In the genomic region with DNA sequence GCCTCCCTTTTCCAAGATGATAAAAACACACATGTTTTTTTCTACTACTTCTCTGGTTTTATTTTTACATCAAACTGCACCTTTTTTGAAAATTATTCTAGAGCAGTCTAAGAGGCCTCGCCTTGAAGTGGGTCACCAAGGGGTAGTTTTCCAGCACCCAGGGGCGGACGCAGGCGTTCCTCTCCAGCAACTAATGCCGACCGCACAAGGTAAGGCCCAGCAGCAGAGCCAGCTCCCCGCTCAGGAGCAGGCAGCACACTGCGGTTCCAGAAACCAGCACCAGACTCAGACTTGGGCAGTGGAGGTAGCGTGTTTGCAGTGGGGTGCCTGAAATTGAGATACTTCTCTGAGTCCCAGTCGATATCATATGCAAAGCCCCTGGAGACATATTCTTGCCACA, we compare ENCODE assay signal across 32 cellular contexts.
"Had no signal": no experiment of that assay in that cellular context is flagged by ENCODE, and none has a peak within 500 bp of the region (broad histone marks: within the 10 kb centered on the region; RNA-seq: fewer than 3 reads in every experiment).

No MANE protein-coding gene starts in this region.

- H3K4me1 Mint-ChIP-seq: activated B cell treated with CpG ODN at 0.5 μM for 24 hours; activated CD4-positive, alpha-beta T cell treated with anti-CD3 and anti-CD28 coated beads, Interleukin-2, amount 10 ng/mL, durations not matched to agents 24 days and 14 days; activated naive CD4-positive, alpha-beta T cell treated with anti-CD3 and anti-CD28 coated beads, Interleukin-2, amount 10 ng/mL, durations not matched to agents 7 days and 5 days had no signal

- H3K27me3 Mint-ChIP-seq: activated B cell treated with CpG ODN at 0.5 μM for 24 hours; activated CD4-positive, alpha-beta memory T cell treated with anti-CD3 and anti-CD28 coated beads, Interleukin-2, amount 10 ng/mL, durations not matched to agents 7 days and 5 days; activated CD4-positive, alpha-beta T cell treated with anti-CD3 and anti-CD28 coated beads, Interleukin-2, amount 10 ng/mL, durations not matched to agents 24 days and 14 days; activated naive CD4-positive, alpha-beta T cell treated with anti-CD3 and anti-CD28 coated beads, Interleukin-2, amount 10 ng/mL, durations not matched to agents 7 days and 5 days; activated naive CD4-positive, alpha-beta T cell treated with anti-CD3 and anti-CD28 coated beads, Interleukin-2, amount 50 U/mL, for 24 hours; activated naive CD8-positive, alpha-beta T cell; activated naive CD8-positive, alpha-beta T cell treated with anti-CD3 and anti-CD28 coated beads, Interleukin-2, amount 10 ng/mL, durations not matched to agents 7 days and 5 days; activated naive CD8-positive, alpha-beta T cell treated with anti-CD3 and anti-CD28 coated beads, Interleukin-2, amount 50 U/mL, for 24 hours; activated T-cell treated with anti-CD3 and anti-CD28 coated beads, Interleukin-2, amount 50 U/mL, for 24 hours; brain had no signal

- H3K27ac Mint-ChIP-seq: activated B cell treated with CpG ODN at 0.5 μM for 24 hours; activated CD4-positive, alpha-beta memory T cell treated with anti-CD3 and anti-CD28 coated beads, Interleukin-2, amount 10 ng/mL, durations not matched to agents 7 days and 5 days; activated CD4-positive, alpha-beta T cell treated with anti-CD3 and anti-CD28 coated beads, Interleukin-2, amount 10 ng/mL, durations not matched to agents 24 days and 14 days; activated CD8-positive, alpha-beta T cell treated with anti-CD3 and anti-CD28 coated beads, Interleukin-2, amount 10 ng/mL, durations not matched to agents 7 days and 5 days; activated naive CD4-positive, alpha-beta T cell treated with anti-CD3 and anti-CD28 coated beads, Interleukin-2, amount 10 ng/mL, durations not matched to agents 7 days and 5 days; activated naive CD4-positive, alpha-beta T cell treated with anti-CD3 and anti-CD28 coated beads, Interleukin-2, amount 50 U/mL, for 24 hours; activated naive CD8-positive, alpha-beta T cell; activated naive CD8-positive, alpha-beta T cell treated with anti-CD3 and anti-CD28 coated beads, Interleukin-2, amount 10 ng/mL, durations not matched to agents 7 days and 5 days; activated naive CD8-positive, alpha-beta T cell treated with anti-CD3 and anti-CD28 coated beads, Interleukin-2, amount 50 U/mL, for 24 hours; activated T-cell treated with anti-CD3 and anti-CD28 coated beads, Interleukin-2, amount 50 U/mL, for 24 hours; activated T-helper 2 cell treated with anti-CD3 and anti-CD28 coated beads, Interferon-gamma antibody, Interleukin-2, Interleukin-4, amounts not matched to agents 10 μg/mL and 5 μg/mL and 100 μg/mL, durations not matched to agents 14 hours and 24 hours and 36 hours; T-helper 1 cell treated with Interleukin-12 subunit alpha and Interleukin-12 subunit beta and Interleukin-4 antibody, amounts not matched to agents 30 μg/mL and 1 μg/mL, for 36 hours; T-helper 2 cell treated with Interferon-gamma antibody and Interleukin-4, amounts not matched to agents 5 μg/mL and 100 μg/mL, for 36 hours had no signal

- H3K27ac ChIP-seq: ascending aorta, cardiac muscle cell, VCaP had no signal

- H3K9me3 Mint-ChIP-seq: activated B cell treated with CpG ODN at 0.5 μM for 24 hours; activated CD4-positive, alpha-beta memory T cell treated with anti-CD3 and anti-CD28 coated beads, Interleukin-2, amount 10 ng/mL, durations not matched to agents 7 days and 5 days; activated CD4-positive, alpha-beta T cell treated with anti-CD3 and anti-CD28 coated beads, Interleukin-2, amount 10 ng/mL, durations not matched to agents 24 days and 14 days; activated naive CD4-positive, alpha-beta T cell treated with anti-CD3 and anti-CD28 coated beads, Interleukin-2, amount 10 ng/mL, durations not matched to agents 7 days and 5 days; activated naive CD4-positive, alpha-beta T cell treated with anti-CD3 and anti-CD28 coated beads, Interleukin-2, amount 50 U/mL, for 24 hours; activated naive CD8-positive, alpha-beta T cell treated with anti-CD3 and anti-CD28 coated beads, Interleukin-2, amount 10 ng/mL, durations not matched to agents 7 days and 5 days; activated naive CD8-positive, alpha-beta T cell treated with anti-CD3 and anti-CD28 coated beads, Interleukin-2, amount 50 U/mL, for 24 hours; activated T-cell treated with anti-CD3 and anti-CD28 coated beads, Interleukin-2, amount 50 U/mL, for 24 hours; activated T-helper 2 cell treated with anti-CD3 and anti-CD28 coated beads, Interferon-gamma antibody, Interleukin-2, Interleukin-4, amounts not matched to agents 10 μg/mL and 5 μg/mL and 100 μg/mL, durations not matched to agents 14 hours and 24 hours and 36 hours; T-helper 1 cell treated with Interleukin-12 subunit alpha and Interleukin-12 subunit beta and Interleukin-4 antibody, amounts not matched to agents 30 μg/mL and 1 μg/mL, for 36 hours; T-helper 2 cell treated with Interferon-gamma antibody and Interleukin-4, amounts not matched to agents 5 μg/mL and 100 μg/mL, for 36 hours had no signal

- ATAC-seq: activated CD8-positive, alpha-beta T cell treated with anti-CD3 and anti-CD28 coated beads, Interleukin-2, amount 10 ng/mL, durations not matched to agents 7 days and 5 days; activated naive CD8-positive, alpha-beta T cell treated with anti-CD3 and anti-CD28 coated beads, Interleukin-2, amount 50 U/mL, for 24 hours had no signal

- H3K9me3 ChIP-seq: ascending aorta had no signal

- H3K4me3 Mint-ChIP-seq: activated B cell treated with CpG ODN at 0.5 μM for 24 hours; activated CD4-positive, alpha-beta memory T cell treated with anti-CD3 and anti-CD28 coated beads, Interleukin-2, amount 10 ng/mL, durations not matched to agents 7 days and 5 days; activated CD4-positive, alpha-beta T cell treated with anti-CD3 and anti-CD28 coated beads, Interleukin-2, amount 10 ng/mL, durations not matched to agents 24 days and 14 days; activated CD8-positive, alpha-beta T cell treated with anti-CD3 and anti-CD28 coated beads, Interleukin-2, amount 10 ng/mL, durations not matched to agents 7 days and 5 days; activated naive CD4-positive, alpha-beta T cell treated with anti-CD3 and anti-CD28 coated beads, Interleukin-2, amount 10 ng/mL, durations not matched to agents 7 days and 5 days; activated naive CD4-positive, alpha-beta T cell treated with anti-CD3 and anti-CD28 coated beads, Interleukin-2, amount 50 U/mL, for 24 hours; activated naive CD8-positive, alpha-beta T cell; activated naive CD8-positive, alpha-beta T cell treated with anti-CD3 and anti-CD28 coated beads, Interleukin-2, amount 10 ng/mL, durations not matched to agents 7 days and 5 days; activated naive CD8-positive, alpha-beta T cell treated with anti-CD3 and anti-CD28 coated beads, Interleukin-2, amount 50 U/mL, for 24 hours; activated T-cell treated with anti-CD3 and anti-CD28 coated beads, Interleukin-2, amount 50 U/mL, for 24 hours; brain; T-helper 1 cell treated with Interleukin-12 subunit alpha and Interleukin-12 subunit beta and Interleukin-4 antibody, amounts not matched to agents 30 μg/mL and 1 μg/mL, for 36 hours; T-helper 2 cell treated with Interferon-gamma antibody and Interleukin-4, amounts not matched to agents 5 μg/mL and 100 μg/mL, for 36 hours had no signal

- H3K4me1 ChIP-seq: ascending aorta had no signal

- H3K27me3 ChIP-seq: ascending aorta, cardiac muscle cell had no signal

- DNase-seq: activated B cell treated with CpG ODN at 0.5 μM for 24 hours; activated CD4-positive, alpha-beta memory T cell treated with anti-CD3 and anti-CD28 coated beads, Interleukin-2, amount 10 ng/mL, durations not matched to agents 7 days and 5 days; activated CD4-positive, alpha-beta T cell treated with anti-CD3 and anti-CD28 coated beads for 4 hours; activated CD4-positive, alpha-beta T cell treated with anti-CD3 and anti-CD28 coated beads, Interleukin-2, amount 10 ng/mL, durations not matched to agents 24 days and 14 days; activated CD4-positive, alpha-beta T cell treated with anti-CD3 and anti-CD28 coated beads, Interleukin-2, amount 50 U/mL, for 48 hours; activated CD4-positive, CD25-positive, alpha-beta regulatory T cell treated with anti-CD3 and anti-CD28 coated beads, Interleukin-2, amount 50 U/mL, for 72 hours; activated CD8-positive, alpha-beta memory T cell treated with anti-CD3 and anti-CD28 coated beads for 24 hours; activated CD8-positive, alpha-beta memory T cell treated with anti-CD3 and anti-CD28 coated beads, Interleukin-2, amount 50 U/mL, for 4 hours; activated CD8-positive, alpha-beta T cell treated with anti-CD3 and anti-CD28 coated beads, Interleukin-2, amount 10 ng/mL, durations not matched to agents 7 days and 5 days; activated effector memory CD4-positive, alpha-beta T cell treated with Interleukin-2 at 50 U/mL for 16 hours; activated gamma-delta T cell; activated naive CD4-positive, alpha-beta T cell treated with anti-CD3 and anti-CD28 coated beads, Interleukin-2, amount 10 ng/mL, durations not matched to agents 7 days and 5 days; activated naive CD4-positive, alpha-beta T cell treated with Interleukin-2 at 50 U/mL for 16 hours; activated naive CD8-positive, alpha-beta T cell treated with anti-CD3 and anti-CD28 coated beads, Interleukin-2, amount 10 ng/mL, durations not matched to agents 7 days and 5 days; activated naive CD8-positive, alpha-beta T cell treated with anti-CD3 and anti-CD28 coated beads, Interleukin-2, amount 50 U/mL, for 24 hours; activated T-cell treated with anti-CD3 and anti-CD28 coated beads, Interleukin-2, amount 50 U/mL, for 24 hours; amygdala; anterior cingulate cortex; caudate nucleus; SW 1271; T-helper 1 cell; T-helper 2 cell; T-helper 9 cell had no signal

- H3K4me3 ChIP-seq: ascending aorta, cardiac muscle cell had no signal
